Comparison of ENCODE assay signal across 16 cellular contexts in genomic region chr18:36199691-36200295, GRCh38. TPM values are rescaled to one million over a fixed set of nuclear protein-coding genes. Genes with fewer than 3 reads are reported as not detected.
DNase-seq lines count a peak whose midpoint lies in the region; ATAC-seq and TF ChIP-seq lines count a peak whose summit lies in the region.
"Had no signal": no experiment of that assay in that cellular context is flagged by ENCODE, and none has a peak within 500 bp of the region (broad histone marks: within the 10 kb centered on the region; RNA-seq: fewer than 3 reads in every experiment).

No MANE protein-coding gene starts in this region.

- intact Hi-C loops in cardiac septum (cut with DNase I) = loop anchor here (5.0 kb wide), 1 partner anchor 73 kb away; no protein-coding TSS in a partner anchor
- intact Hi-C loops in heart left ventricle (cut with DNase I) = loop anchor here in 1 of 10 donors (10.0 kb wide), 1 partner anchor 85 kb away; no protein-coding TSS in a partner anchor
- intact Hi-C loops in upper lobe of right lung (cut with DNase I) = no loop called here

- no peak overlapping the region for H3K4me3 ChIP-seq in heart left ventricle
- H3K4me3 ChIP-seq in upper lobe of right lung = no peak overlapping the region
- H3K4me3 ChIP-seq: BLaER1 treated with 17β-estradiol and CSF1 and Interleukin-3, amounts not matched to agents 10 nM and 100 nM had no signal

- no peak for TF ChIP-seq POLR2A in heart left ventricle (IDR thresholded peaks at IDR 0.05)

- H3K9me3 ChIP-seq in heart left ventricle (no peaks in the 10 kb centered on the region), upper lobe of right lung (no peaks in the 10 kb centered on the region)
- H3K9me3 ChIP-seq: BLaER1 treated with 17β-estradiol and CSF1 and Interleukin-3, amounts not matched to agents 10 nM and 100 nM had no signal

- DNase-seq in cardiac septum (ENCODE audit: low spot score) (peak; percentile 35), heart left ventricle (no peak), myocyte (ENCODE audit: low read depth) (peak; percentile 71), upper lobe of right lung (no peak)
- DNase-seq in activated naive CD8-positive, alpha-beta T cell treated with anti-CD3 and anti-CD28 coated beads, Interleukin-2, amount 50 U/mL, for 24 hours = no peak
- no peak for DNase-seq in central memory CD4-positive, alpha-beta T cell
- DNase-seq: ACHN; Calu3; CD4-positive, CD25-positive, alpha-beta regulatory T cell; DMS79 treated with DMSO at 0.1 percent for 48 hours; EL; H7 had no signal

- H3K36me3 ChIP-seq in heart left ventricle (no peaks in the 10 kb centered on the region), upper lobe of right lung (no peaks in the 10 kb centered on the region)
- H3K36me3 ChIP-seq: BLaER1 treated with 17β-estradiol and CSF1 and Interleukin-3, amounts not matched to agents 10 nM and 100 nM had no signal

- H3K9me3 Mint-ChIP-seq in activated naive CD8-positive, alpha-beta T cell treated with anti-CD3 and anti-CD28 coated beads, Interleukin-2, amount 50 U/mL, for 24 hours = no peaks in the 10 kb centered on the region
- H3K9me3 Mint-ChIP-seq: CD4-positive, CD25-positive, alpha-beta regulatory T cell had no signal

- no peaks in the 10 kb centered on the region for H3K4me1 Mint-ChIP-seq in activated naive CD8-positive, alpha-beta T cell treated with anti-CD3 and anti-CD28 coated beads, Interleukin-2, amount 50 U/mL, for 24 hours
- H3K4me1 Mint-ChIP-seq: CD4-positive, CD25-positive, alpha-beta regulatory T cell had no signal

- H3K27ac Mint-ChIP-seq in activated naive CD8-positive, alpha-beta T cell treated with anti-CD3 and anti-CD28 coated beads, Interleukin-2, amount 50 U/mL, for 24 hours = no peak overlapping the region
- H3K27ac Mint-ChIP-seq: CD4-positive, CD25-positive, alpha-beta regulatory T cell; IgD-negative memory B cell had no signal

- no peaks in the 10 kb centered on the region for H3K27me3 Mint-ChIP-seq in activated naive CD8-positive, alpha-beta T cell treated with anti-CD3 and anti-CD28 coated beads, Interleukin-2, amount 50 U/mL, for 24 hours

- H3K27me3 ChIP-seq in heart left ventricle = no peaks in the 10 kb centered on the region
- no peaks in the 10 kb centered on the region for H3K27me3 ChIP-seq in upper lobe of right lung
- H3K27me3 ChIP-seq: BLaER1 treated with 17β-estradiol and CSF1 and Interleukin-3, amounts not matched to agents 10 nM and 100 nM had no signal

- no peak for ATAC-seq in heart left ventricle
- peak; percentile 9 for ATAC-seq in esophagus mucosa
- ATAC-seq in upper lobe of right lung = peak; percentile 6
- no peak for ATAC-seq in GM19023 (IDR thresholded peaks at IDR 0.05; ENCODE audit: unreplicated experiment)
- no peak for ATAC-seq in activated naive CD8-positive, alpha-beta T cell treated with anti-CD3 and anti-CD28 coated beads, Interleukin-2, amount 50 U/mL, for 24 hours

- H3K27ac ChIP-seq in heart left ventricle = no peak overlapping the region
- H3K27ac ChIP-seq in upper lobe of right lung = no peak overlapping the region
- H3K27ac ChIP-seq: BLaER1 treated with 17β-estradiol and CSF1 and Interleukin-3, amounts not matched to agents 10 nM and 100 nM had no signal

- H3K4me1 ChIP-seq in heart left ventricle (peaks cover 0 to 4% (median 0%) of the 10 kb centered on the region in 12 donors), upper lobe of right lung (no peaks in the 10 kb centered on the region)
- H3K4me1 ChIP-seq: BLaER1 treated with 17β-estradiol and CSF1 and Interleukin-3, amounts not matched to agents 10 nM and 100 nM had no signal

- TF ChIP-seq CTCF in heart left ventricle (IDR thresholded peaks at IDR 0.05) = no peak
- no peak for TF ChIP-seq CTCF in upper lobe of right lung (IDR thresholded peaks at IDR 0.05)

- WGBS in heart left ventricle, 4 donors = 83 to 94% (median 88%) methylated on average over 13 to 22 of the region's 22 CpGs

- H3K4me3 Mint-ChIP-seq in activated naive CD8-positive, alpha-beta T cell treated with anti-CD3 and anti-CD28 coated beads, Interleukin-2, amount 50 U/mL, for 24 hours = no peak overlapping the region
- H3K4me3 Mint-ChIP-seq: CD4-positive, CD25-positive, alpha-beta regulatory T cell; IgD-negative memory B cell had no signal

- no peaks in the 10 kb centered on the region for H3K36me3 Mint-ChIP-seq in activated naive CD8-positive, alpha-beta T cell treated with anti-CD3 and anti-CD28 coated beads, Interleukin-2, amount 50 U/mL, for 24 hours (ENCODE audit: low read depth)
- H3K36me3 Mint-ChIP-seq: CD4-positive, CD25-positive, alpha-beta regulatory T cell had no signal

RNA-seq across cellular contexts. Expression of gene MOCOS, which starts 12.5 kb away (rescaled TPM):
- 0.38 TPM for total RNA-seq in cardiac septum
- total RNA-seq in heart left ventricle = 1 to 10 TPM in 1 of 9 donors, under 1 TPM in 8; 0.07 to 1.0 (median 0.25) TPM
- polyA plus RNA-seq in heart left ventricle = under 1 TPM; 0.27 to 0.37 TPM
- total RNA-seq in esophagus mucosa = 16.0 TPM
- 4.8 and 5.4 TPM in 2 replicates for total RNA-seq in myocyte
- 15.9 TPM for polyA plus RNA-seq in myocyte (2012)
- total RNA-seq in upper lobe of right lung = 5.0 TPM
- total RNA-seq: CD4-positive, CD25-positive, alpha-beta regulatory T cell had no signal

Comparison
In these comparisons a context has a peak if more than half of its experiments do, and no peak if none do; other contexts are left out.
1. DNase-seq: peak in cardiac septum (single experiment) and myocyte (single experiment); none in heart left ventricle (0 of 5), upper lobe of right lung (single experiment), activated naive CD8-positive, alpha-beta T cell treated with anti-CD3 and anti-CD28 coated beads, Interleukin-2, amount 50 U/mL, for 24 hours (single experiment) and central memory CD4-positive, alpha-beta T cell (single experiment).
2. ATAC-seq: peak in esophagus mucosa (single experiment) and upper lobe of right lung (single experiment); none in heart left ventricle (0 of 4), GM19023 (single experiment) and activated naive CD8-positive, alpha-beta T cell treated with anti-CD3 and anti-CD28 coated beads, Interleukin-2, amount 50 U/mL, for 24 hours (single experiment).